ENCODE assay signal across 1 cellular context in the genomic region with DNA sequence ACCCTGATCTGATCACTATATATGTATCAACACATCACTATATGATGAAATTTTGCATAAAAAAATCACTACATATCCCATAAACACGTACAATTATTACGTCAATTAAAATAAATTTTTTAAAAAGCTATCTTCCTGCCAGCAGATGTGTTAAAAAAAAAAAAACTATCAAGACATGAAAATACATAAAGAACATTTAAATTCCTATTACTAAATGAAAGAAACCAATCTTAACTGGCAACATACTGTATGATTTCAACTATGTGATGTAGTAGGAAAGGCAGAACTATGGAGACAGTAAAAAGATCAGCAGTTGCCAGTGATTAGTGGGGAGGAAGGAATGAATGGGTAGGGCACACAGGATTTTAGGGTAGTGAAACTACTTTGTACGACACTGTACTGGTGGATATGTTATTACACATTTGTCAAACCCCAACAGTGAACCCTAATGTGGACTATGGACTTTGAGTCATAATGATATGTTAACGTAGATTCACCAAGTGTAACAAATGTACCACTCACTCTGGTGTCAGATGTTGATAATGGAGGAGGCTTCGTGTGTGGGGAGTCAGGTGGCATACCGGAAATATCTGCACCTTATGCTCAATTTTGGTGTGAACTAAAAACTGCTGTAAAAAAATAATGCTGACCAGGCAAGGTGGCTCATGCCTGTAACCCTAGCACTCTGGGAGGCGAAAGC.
TF ChIP-seq lines count a peak whose summit lies in the region.

No MANE protein-coding gene starts in this region.

TF ChIP-seq in HepG2, 621 proteins besides CTCF, POLR2A, EP300 and RAD21 (continued from another document and continues in another):
- TF ChIP-seq PRDM10 (CRISPR knock-in tag; IDR thresholded peaks at IDR 0.05; ENCODE audit: low read depth): no peak
- no peak for TF ChIP-seq NFRKB (IDR thresholded peaks at IDR 0.05)
- peak; percentile 54; the same call in 1 of the 2 replicates for TF ChIP-seq CREB1 (IDR thresholded peaks at IDR 0.05)
- peak; percentile 75 for TF ChIP-seq CREB1 (CRISPR knock-in tag; IDR thresholded peaks at IDR 0.05)
- no peak for TF ChIP-seq RFX1 (IDR thresholded peaks at IDR 0.05)
- TF ChIP-seq KDM2A (CRISPR knock-in tag; IDR thresholded peaks at IDR 0.05; ENCODE audit: borderline replicate concordance, low read depth): no peak
- TF ChIP-seq, protein P1, sequence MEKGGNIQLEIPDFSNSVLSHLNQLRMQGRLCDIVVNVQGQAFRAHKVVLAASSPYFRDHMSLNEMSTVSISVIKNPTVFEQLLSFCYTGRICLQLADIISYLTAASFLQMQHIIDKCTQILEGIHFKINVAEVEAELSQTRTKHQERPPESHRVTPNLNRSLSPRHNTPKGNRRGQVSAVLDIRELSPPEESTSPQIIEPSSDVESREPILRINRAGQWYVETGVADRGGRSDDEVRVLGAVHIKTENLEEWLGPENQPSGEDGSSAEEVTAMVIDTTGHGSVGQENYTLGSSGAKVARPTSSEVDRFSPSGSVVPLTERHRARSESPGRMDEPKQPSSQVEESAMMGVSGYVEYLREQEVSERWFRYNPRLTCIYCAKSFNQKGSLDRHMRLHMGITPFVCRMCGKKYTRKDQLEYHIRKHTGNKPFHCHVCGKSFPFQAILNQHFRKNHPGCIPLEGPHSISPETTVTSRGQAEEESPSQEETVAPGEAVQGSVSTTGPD (CRISPR knock-in tag; IDR thresholded peaks at IDR 0.05): no peak
- TF ChIP-seq MTA1 (CRISPR knock-in tag; IDR thresholded peaks at IDR 0.05; ENCODE audit: borderline replicate concordance): no peak
- peak; percentile 84 for TF ChIP-seq SAP130 (CRISPR knock-in tag; IDR thresholded peaks at IDR 0.05; ENCODE audit: low read depth)
- TF ChIP-seq ZNF10 (CRISPR knock-in tag; IDR thresholded peaks at IDR 0.05; ENCODE audit: borderline replicate concordance, low read depth): no peak
- TF ChIP-seq, protein P2, sequence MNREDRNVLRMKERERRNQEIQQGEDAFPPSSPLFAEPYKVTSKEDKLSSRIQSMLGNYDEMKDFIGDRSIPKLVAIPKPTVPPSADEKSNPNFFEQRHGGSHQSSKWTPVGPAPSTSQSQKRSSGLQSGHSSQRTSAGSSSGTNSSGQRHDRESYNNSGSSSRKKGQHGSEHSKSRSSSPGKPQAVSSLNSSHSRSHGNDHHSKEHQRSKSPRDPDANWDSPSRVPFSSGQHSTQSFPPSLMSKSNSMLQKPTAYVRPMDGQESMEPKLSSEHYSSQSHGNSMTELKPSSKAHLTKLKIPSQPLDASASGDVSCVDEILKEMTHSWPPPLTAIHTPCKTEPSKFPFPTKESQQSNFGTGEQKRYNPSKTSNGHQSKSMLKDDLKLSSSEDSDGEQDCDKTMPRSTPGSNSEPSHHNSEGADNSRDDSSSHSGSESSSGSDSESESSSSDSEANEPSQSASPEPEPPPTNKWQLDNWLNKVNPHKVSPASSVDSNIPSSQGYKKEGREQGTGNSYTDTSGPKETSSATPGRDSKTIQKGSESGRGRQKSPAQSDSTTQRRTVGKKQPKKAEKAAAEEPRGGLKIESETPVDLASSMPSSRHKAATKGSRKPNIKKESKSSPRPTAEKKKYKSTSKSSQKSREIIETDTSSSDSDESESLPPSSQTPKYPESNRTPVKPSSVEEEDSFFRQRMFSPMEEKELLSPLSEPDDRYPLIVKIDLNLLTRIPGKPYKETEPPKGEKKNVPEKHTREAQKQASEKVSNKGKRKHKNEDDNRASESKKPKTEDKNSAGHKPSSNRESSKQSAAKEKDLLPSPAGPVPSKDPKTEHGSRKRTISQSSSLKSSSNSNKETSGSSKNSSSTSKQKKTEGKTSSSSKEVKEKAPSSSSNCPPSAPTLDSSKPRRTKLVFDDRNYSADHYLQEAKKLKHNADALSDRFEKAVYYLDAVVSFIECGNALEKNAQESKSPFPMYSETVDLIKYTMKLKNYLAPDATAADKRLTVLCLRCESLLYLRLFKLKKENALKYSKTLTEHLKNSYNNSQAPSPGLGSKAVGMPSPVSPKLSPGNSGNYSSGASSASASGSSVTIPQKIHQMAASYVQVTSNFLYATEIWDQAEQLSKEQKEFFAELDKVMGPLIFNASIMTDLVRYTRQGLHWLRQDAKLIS (CRISPR knock-in tag; IDR thresholded peaks at IDR 0.05): no peak
- no peak for TF ChIP-seq ZBTB34 (CRISPR knock-in tag; IDR thresholded peaks at IDR 0.05)
- no peak for TF ChIP-seq ESRRA (CRISPR knock-in tag; IDR thresholded peaks at IDR 0.05; ENCODE audit: low read depth)
- TF ChIP-seq, protein P3, sequence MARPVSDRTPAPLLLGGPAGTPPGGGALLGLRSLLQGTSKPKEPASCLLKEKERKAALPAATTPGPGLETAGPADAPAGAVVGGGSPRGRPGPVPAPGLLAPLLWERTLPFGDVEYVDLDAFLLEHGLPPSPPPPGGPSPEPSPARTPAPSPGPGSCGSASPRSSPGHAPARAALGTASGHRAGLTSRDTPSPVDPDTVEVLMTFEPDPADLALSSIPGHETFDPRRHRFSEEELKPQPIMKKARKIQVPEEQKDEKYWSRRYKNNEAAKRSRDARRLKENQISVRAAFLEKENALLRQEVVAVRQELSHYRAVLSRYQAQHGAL (CRISPR knock-in tag; IDR thresholded peaks at IDR 0.05; ENCODE audit: not compliant biosample characterization): no peak
- TF ChIP-seq ZBTB44 (CRISPR knock-in tag; IDR thresholded peaks at IDR 0.05): no peak
- no peak for TF ChIP-seq ATF5 (CRISPR knock-in tag; IDR thresholded peaks at IDR 0.05; ENCODE audit: low read depth)
- TF ChIP-seq, protein P4, sequence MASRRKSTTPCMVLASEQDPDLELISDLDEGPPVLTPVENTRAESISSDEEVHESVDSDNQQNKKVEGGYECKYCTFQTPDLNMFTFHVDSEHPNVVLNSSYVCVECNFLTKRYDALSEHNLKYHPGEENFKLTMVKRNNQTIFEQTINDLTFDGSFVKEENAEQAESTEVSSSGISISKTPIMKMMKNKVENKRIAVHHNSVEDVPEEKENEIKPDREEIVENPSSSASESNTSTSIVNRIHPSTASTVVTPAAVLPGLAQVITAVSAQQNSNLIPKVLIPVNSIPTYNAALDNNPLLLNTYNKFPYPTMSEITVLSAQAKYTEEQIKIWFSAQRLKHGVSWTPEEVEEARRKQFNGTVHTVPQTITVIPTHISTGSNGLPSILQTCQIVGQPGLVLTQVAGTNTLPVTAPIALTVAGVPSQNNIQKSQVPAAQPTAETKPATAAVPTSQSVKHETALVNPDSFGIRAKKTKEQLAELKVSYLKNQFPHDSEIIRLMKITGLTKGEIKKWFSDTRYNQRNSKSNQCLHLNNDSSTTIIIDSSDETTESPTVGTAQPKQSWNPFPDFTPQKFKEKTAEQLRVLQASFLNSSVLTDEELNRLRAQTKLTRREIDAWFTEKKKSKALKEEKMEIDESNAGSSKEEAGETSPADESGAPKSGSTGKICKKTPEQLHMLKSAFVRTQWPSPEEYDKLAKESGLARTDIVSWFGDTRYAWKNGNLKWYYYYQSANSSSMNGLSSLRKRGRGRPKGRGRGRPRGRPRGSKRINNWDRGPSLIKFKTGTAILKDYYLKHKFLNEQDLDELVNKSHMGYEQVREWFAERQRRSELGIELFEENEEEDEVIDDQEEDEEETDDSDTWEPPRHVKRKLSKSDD (CRISPR knock-in tag; IDR thresholded peaks at IDR 0.05; ENCODE audit: low read depth): no peak
- no peak for TF ChIP-seq KDM5B (CRISPR knock-in tag; IDR thresholded peaks at IDR 0.05; ENCODE audit: borderline replicate concordance)
- TF ChIP-seq FOXK2 (IDR thresholded peaks at IDR 0.05): 0 out of 2 replicates have a peak, but pooled peaks have one; percentile 37
- no peak for TF ChIP-seq ZMAT5 (CRISPR knock-in tag; IDR thresholded peaks at IDR 0.05; ENCODE audit: borderline replicate concordance, low read depth)
- no peak for TF ChIP-seq ATRX (CRISPR knock-in tag; IDR thresholded peaks at IDR 0.05; ENCODE audit: borderline replicate concordance)
- no peak for TF ChIP-seq HNRNPH1 (optimal IDR thresholded peaks at IDR 0.05; ENCODE audit: low read depth, low read length)
- TF ChIP-seq CBX1 (IDR thresholded peaks at IDR 0.05; ENCODE audit: low read depth): no peak
- TF ChIP-seq ZNF569 (CRISPR knock-in tag; IDR thresholded peaks at IDR 0.05; ENCODE audit: borderline replicate concordance): no peak
- peak; percentile 56 for TF ChIP-seq KDM6A (CRISPR knock-in tag; IDR thresholded peaks at IDR 0.05; ENCODE audit: low read depth)
- TF ChIP-seq SKI (IDR thresholded peaks at IDR 0.05; ENCODE audit: partially characterized antibody): no peak
- no peak for TF ChIP-seq FOXP1 (IDR thresholded peaks at IDR 0.05)
- 0 out of 2 replicates have a peak, but pooled peaks have one; percentile 30 for TF ChIP-seq FOXP1 (CRISPR knock-in tag; IDR thresholded peaks at IDR 0.05)
- TF ChIP-seq, protein P5, sequence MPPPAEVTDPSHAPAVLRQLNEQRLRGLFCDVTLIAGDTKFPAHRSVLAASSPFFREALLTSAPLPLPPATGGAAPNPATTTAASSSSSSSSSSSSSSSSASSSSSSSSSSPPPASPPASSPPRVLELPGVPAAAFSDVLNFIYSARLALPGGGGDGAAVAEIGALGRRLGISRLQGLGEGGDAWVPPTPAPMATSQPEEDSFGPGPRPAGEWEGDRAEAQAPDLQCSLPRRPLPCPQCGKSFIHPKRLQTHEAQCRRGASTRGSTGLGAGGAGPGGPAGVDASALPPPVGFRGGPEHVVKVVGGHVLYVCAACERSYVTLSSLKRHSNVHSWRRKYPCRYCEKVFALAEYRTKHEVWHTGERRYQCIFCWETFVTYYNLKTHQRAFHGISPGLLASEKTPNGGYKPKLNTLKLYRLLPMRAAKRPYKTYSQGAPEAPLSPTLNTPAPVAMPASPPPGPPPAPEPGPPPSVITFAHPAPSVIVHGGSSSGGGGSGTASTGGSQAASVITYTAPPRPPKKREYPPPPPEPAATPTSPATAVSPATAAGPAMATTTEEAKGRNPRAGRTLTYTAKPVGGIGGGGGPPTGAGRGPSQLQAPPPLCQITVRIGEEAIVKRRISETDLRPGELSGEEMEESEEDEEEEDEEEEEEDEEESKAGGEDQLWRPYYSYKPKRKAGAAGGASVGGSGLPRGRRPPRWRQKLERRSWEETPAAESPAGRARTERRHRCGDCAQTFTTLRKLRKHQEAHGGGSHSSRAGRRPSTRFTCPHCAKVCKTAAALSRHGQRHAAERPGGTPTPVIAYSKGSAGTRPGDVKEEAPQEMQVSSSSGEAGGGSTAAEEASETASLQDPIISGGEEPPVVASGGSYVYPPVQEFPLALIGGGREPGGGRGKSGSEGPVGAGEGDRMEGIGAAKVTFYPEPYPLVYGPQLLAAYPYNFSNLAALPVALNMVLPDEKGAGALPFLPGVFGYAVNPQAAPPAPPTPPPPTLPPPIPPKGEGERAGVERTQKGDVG (CRISPR knock-in tag; IDR thresholded peaks at IDR 0.05; ENCODE audit: borderline replicate concordance): no peak
- no peak for TF ChIP-seq YEATS4 (CRISPR knock-in tag; IDR thresholded peaks at IDR 0.05; ENCODE audit: borderline replicate concordance)
- TF ChIP-seq MAZ (IDR thresholded peaks at IDR 0.05; ENCODE audit: borderline replicate concordance, low read depth, low read length): no peak
- TF ChIP-seq MAZ (CRISPR knock-in tag; IDR thresholded peaks at IDR 0.05; ENCODE audit: low read depth): no peak
- TF ChIP-seq SRSF1 (optimal IDR thresholded peaks at IDR 0.05; ENCODE audit: low read depth, low read length): no peak
- no peak for TF ChIP-seq EHMT2 (IDR thresholded peaks at IDR 0.05; ENCODE audit: borderline replicate concordance, low read depth, low read length)
